ENCODE assay signal across 9 cellular contexts in the genomic region with DNA sequence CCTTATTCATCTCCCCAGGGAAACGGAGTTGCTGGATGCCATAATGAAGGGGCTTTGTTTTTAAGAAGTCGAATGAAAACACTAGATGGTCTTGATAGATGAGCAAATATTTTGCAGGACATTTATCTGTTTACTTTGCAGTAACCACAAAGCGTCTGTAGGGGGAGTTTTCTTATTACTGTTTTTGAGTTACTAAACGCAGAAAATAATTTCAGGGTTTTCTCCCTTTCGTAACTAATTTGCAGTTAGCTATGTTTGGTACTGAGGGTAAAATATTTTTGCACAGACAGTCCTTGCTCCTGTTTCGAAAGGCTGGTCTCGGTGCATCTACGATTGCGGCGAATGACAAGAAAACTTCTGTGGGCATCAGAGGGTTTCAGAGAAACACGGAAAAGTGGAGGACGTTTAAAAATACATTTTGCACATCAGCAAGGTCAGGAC.
A peak's percentile ranks its signal among the peaks of the same experiment; 100 is the strongest.
DNase-seq lines count a peak whose midpoint lies in the region; ATAC-seq and TF ChIP-seq lines count a peak whose summit lies in the region.
"Had no signal": no experiment of that assay in that cellular context is flagged by ENCODE, and none has a peak within 500 bp of the region (broad histone marks: within the 10 kb centered on the region; RNA-seq: fewer than 3 reads in every experiment).

No MANE protein-coding gene starts in this region.

- H3K36me3 ChIP-seq in endodermal cell (ENCODE audit: control insufficient read depth, insufficient read depth, low read length) (no peaks in the 10 kb centered on the region), prostate gland (no peaks in the 10 kb centered on the region)

- H3K9me3 ChIP-seq in endodermal cell (ENCODE audit: control insufficient read depth, low read length) (no peaks in the 10 kb centered on the region), prostate gland (no peaks in the 10 kb centered on the region)

- intact Hi-C loops in prostate gland (cut with DNase I), result loop anchor here (10.0 kb wide), 1 partner anchor 233 kb away; no protein-coding TSS in a partner anchor

- no peak overlapping the region for H3K27ac ChIP-seq in endodermal cell (ENCODE audit: low read depth, low read length)
- no peak overlapping the region for H3K27ac ChIP-seq in prostate gland

- no peaks in the 10 kb centered on the region for H3K4me1 ChIP-seq in endodermal cell (ENCODE audit: control insufficient read depth, insufficient read depth, low read length)
- no peaks in the 10 kb centered on the region for H3K4me1 ChIP-seq in prostate gland (replicated peaks)

- H3K27me3 Mint-ChIP-seq in endodermal cell (ENCODE audit: insufficient read depth), result no peaks in the 10 kb centered on the region

- DNase-seq in MV-4-11 (lab: John Stamatoyannopoulos, UW), result peak; percentile 38
- no peak for DNase-seq in endodermal cell
- no peak for DNase-seq in prostate gland (ENCODE audit: low spot score)
- DNase-seq in NCI-H1092 (lab: John Stamatoyannopoulos, UW), result no peak
- no peak for DNase-seq in activated T-cell treated with anti-CD3 and anti-CD28 coated beads, Interleukin-2, amount 50 U/mL, for 48 hours
- DNase-seq: SHP77 treated with DMSO at 0.1 percent for 48 hours had no signal

- no peak for TF ChIP-seq POLR2A in prostate gland (IDR thresholded peaks at IDR 0.05)

- no peak overlapping the region for H3K4me3 Mint-ChIP-seq in endodermal cell

- H3K36me3 Mint-ChIP-seq in endodermal cell (ENCODE audit: low read depth), result no peaks in the 10 kb centered on the region

- H3K9ac ChIP-seq in endodermal cell (ENCODE audit: extremely low read depth, low read length, poor library complexity, severe bottlenecking), result no peak overlapping the region

- H3K27ac Mint-ChIP-seq in endodermal cell, result no peak overlapping the region

- no peak for ATAC-seq in HG03457 (IDR thresholded peaks at IDR 0.05; ENCODE audit: unreplicated experiment)
- ATAC-seq in HG03196 (IDR thresholded peaks at IDR 0.05; ENCODE audit: unreplicated experiment), result no peak

- TF ChIP-seq CTCF in GM12873 (IDR thresholded peaks at IDR 0.05; ENCODE audit: insufficient read depth, low read depth, low read length, missing control alignments) (peak; percentile 60), endodermal cell (conservative IDR thresholded peaks at IDR 0.05) (peak; percentile 77), prostate gland (IDR thresholded peaks at IDR 0.05) (peak in 3 of 4 experiments; percentile 24 to 50 (median 47))

- H3K4me3 ChIP-seq in endodermal cell (ENCODE audit: low read length) (no peak overlapping the region), prostate gland (no peak overlapping the region)

- peaks cover 6% of the 10 kb centered on the region for H3K4me1 Mint-ChIP-seq in endodermal cell

- 65 to 73% methylated on average over 11 to 12 of the region's 12 CpGs for WGBS in endodermal cell (ENCODE audit: insufficient coverage in 1 of 2, insufficient read length in 1 of 2), 2 experiments
- WGBS in prostate gland, result 53% methylated on average over 12 of the region's 12 CpGs

- H3K27me3 ChIP-seq in endodermal cell (ENCODE audit: control insufficient read depth, insufficient read depth, low read length, poor library complexity, severe bottlenecking), result no peaks in the 10 kb centered on the region
- H3K27me3 ChIP-seq in prostate gland (replicated peaks; ENCODE audit: insufficient read depth), result no peaks in the 10 kb centered on the region

- H3K9me3 Mint-ChIP-seq in endodermal cell, result no peaks in the 10 kb centered on the region
